Comparison of ENCODE assay signal across 20 cellular contexts in the genomic region with DNA sequence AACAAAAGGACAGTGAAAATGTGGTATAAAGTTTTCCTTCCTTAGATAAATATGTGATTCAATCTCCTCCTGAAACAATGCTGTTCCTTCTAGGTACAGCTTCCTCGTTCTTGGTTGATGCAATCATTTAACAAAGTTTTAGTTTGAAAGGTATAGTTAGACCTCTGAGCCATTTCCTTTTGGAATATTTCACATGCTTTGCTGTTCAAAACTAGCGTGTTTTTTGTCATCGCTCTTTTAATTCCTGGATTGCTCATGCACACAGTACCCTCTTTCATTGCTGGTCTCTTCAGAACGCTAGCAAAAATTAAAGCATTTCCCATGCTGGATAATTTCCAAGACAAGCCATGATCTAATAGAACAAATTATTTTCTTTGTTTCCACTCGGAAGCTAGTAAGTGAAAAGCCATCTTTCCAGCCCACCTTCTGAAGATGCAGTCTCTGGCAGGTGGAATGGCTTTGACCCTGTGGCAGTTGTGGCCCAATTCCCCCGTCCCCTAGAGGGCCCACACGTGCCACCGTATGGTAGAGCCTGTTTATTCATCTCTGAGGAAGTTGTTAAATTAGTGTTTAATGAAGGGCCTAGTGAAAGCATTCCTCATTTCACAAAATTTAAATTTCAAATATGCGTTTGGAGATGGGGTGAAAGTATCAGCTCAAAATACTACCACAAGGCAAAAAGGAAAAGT.
DNase-seq lines count a peak whose midpoint lies in the region; TF ChIP-seq lines count a peak whose summit lies in the region.
"Had no signal": no experiment of that assay in that cellular context is flagged by ENCODE, and none has a peak within 500 bp of the region (broad histone marks: within the 10 kb centered on the region; RNA-seq: fewer than 3 reads in every experiment).

No MANE protein-coding gene starts in this region.

- H3K27ac ChIP-seq in OCI-LY1 (ENCODE audit: low read depth, low read length, poor library complexity, severe bottlenecking) (no peak overlapping the region), esophagus squamous epithelium (no peak overlapping the region)
- H3K27ac ChIP-seq: heart left ventricle, KMS-11, left ventricle myocardium inferior, upper lobe of right lung had no signal

- H3F3A ChIP-seq in OCI-LY1 (ENCODE audit: insufficient read depth, low read length), result no peaks in the 10 kb centered on the region

- H3K4me1 Mint-ChIP-seq in chondrocyte (ENCODE audit: low read depth), result peaks cover 19% of the 10 kb centered on the region
- H3K4me1 Mint-ChIP-seq: naive thymus-derived CD8-positive, alpha-beta T cell; stimulated activated memory B cell treated with anti-CD40 and anti-IgM and Interleukin-4, amounts not matched to agents 10 μg/mL and 1 μg/mL and 100 μg/mL, for 72 hours had no signal

- H3K36me3 ChIP-seq in OCI-LY1 (ENCODE audit: insufficient read depth, low read length), result no peaks in the 10 kb centered on the region
- no peaks in the 10 kb centered on the region for H3K36me3 ChIP-seq in esophagus squamous epithelium
- H3K36me3 ChIP-seq: heart left ventricle, left ventricle myocardium inferior, upper lobe of right lung had no signal

- H3K9me3 ChIP-seq in OCI-LY1 (ENCODE audit: low read length), result no peaks in the 10 kb centered on the region
- no peaks in the 10 kb centered on the region for H3K9me3 ChIP-seq in esophagus squamous epithelium
- H3K9me3 ChIP-seq: heart left ventricle, left ventricle myocardium inferior, upper lobe of right lung had no signal

- H3K79me2 ChIP-seq in OCI-LY1 (ENCODE audit: insufficient read depth, low read length), result no peaks in the 10 kb centered on the region

- no peaks in the 10 kb centered on the region for H4K20me1 ChIP-seq in OCI-LY1 (ENCODE audit: insufficient read depth, low read length)

- H3K36me3 Mint-ChIP-seq in chondrocyte (ENCODE audit: low read depth), result peaks cover 2% of the 10 kb centered on the region
- H3K36me3 Mint-ChIP-seq: stimulated activated memory B cell treated with anti-CD40 and anti-IgM and Interleukin-4, amounts not matched to agents 10 μg/mL and 1 μg/mL and 100 μg/mL, for 72 hours had no signal

- peaks cover 10% of the 10 kb centered on the region for H3K9me3 Mint-ChIP-seq in chondrocyte (ENCODE audit: low read depth)

- no peak for TF ChIP-seq POLR2A in esophagus squamous epithelium (IDR thresholded peaks at IDR 0.05)

- H3K27me3 Mint-ChIP-seq in chondrocyte (ENCODE audit: low read depth), result no peaks in the 10 kb centered on the region
- H3K27me3 Mint-ChIP-seq: activated CD8-positive, alpha-beta T cell treated with anti-CD3 and anti-CD28 coated beads for 36 hours; naive thymus-derived CD8-positive, alpha-beta T cell; stimulated activated memory B cell treated with anti-CD40 and anti-IgM and Interleukin-4, amounts not matched to agents 10 μg/mL and 1 μg/mL and 100 μg/mL, for 72 hours had no signal

- 57 to 62% methylated on average over 9 of the region's 9 CpGs for WGBS in esophagus squamous epithelium, 2 donors

- TF ChIP-seq CTCF in OCI-LY1 (IDR thresholded peaks at IDR 0.05; ENCODE audit: low read length) (peak; percentile 30; the same call in 1 of the 2 replicates), chondrocyte (IDR thresholded peaks at IDR 0.05) (peak; percentile 33), esophagus squamous epithelium (IDR thresholded peaks at IDR 0.05) (no peak)

- H3K4me2 ChIP-seq in OCI-LY1 (ENCODE audit: low read length), result no peak overlapping the region
- H3K4me2 ChIP-seq: KMS-11 had no signal

- H2AFZ ChIP-seq in OCI-LY1 (ENCODE audit: low read length), result no peak overlapping the region

- H3K4me1 ChIP-seq in OCI-LY1 (ENCODE audit: insufficient read depth, low read length, severe bottlenecking), result no peaks in the 10 kb centered on the region
- H3K4me1 ChIP-seq in esophagus squamous epithelium, result no peaks in the 10 kb centered on the region
- H3K4me1 ChIP-seq: heart left ventricle, left ventricle myocardium inferior, upper lobe of right lung had no signal

- H3K27ac Mint-ChIP-seq in chondrocyte (ENCODE audit: unreplicated experiment), result peak overlapping the region; percentile 43
- H3K27ac Mint-ChIP-seq: activated CD8-positive, alpha-beta T cell treated with anti-CD3 and anti-CD28 coated beads for 36 hours; activated T-helper 2 cell treated with anti-CD3 and anti-CD28 coated beads, Interferon-gamma antibody, Interleukin-2, Interleukin-4, amounts not matched to agents 10 μg/mL and 5 μg/mL and 100 μg/mL, durations not matched to agents 14 hours and 24 hours and 36 hours; naive thymus-derived CD8-positive, alpha-beta T cell; stimulated activated memory B cell treated with anti-CD40 and anti-IgM and Interleukin-4, amounts not matched to agents 10 μg/mL and 1 μg/mL and 100 μg/mL, for 72 hours had no signal

- H3K4me3 ChIP-seq in OCI-LY1 (ENCODE audit: low read depth, low read length, poor library complexity, severe bottlenecking) (no peak overlapping the region), esophagus squamous epithelium (no peak overlapping the region)
- H3K4me3 ChIP-seq: heart left ventricle, left ventricle myocardium inferior, upper lobe of right lung had no signal

- H3K27me3 ChIP-seq in OCI-LY1 (ENCODE audit: insufficient read depth, low read length), result no peaks in the 10 kb centered on the region
- no peaks in the 10 kb centered on the region for H3K27me3 ChIP-seq in esophagus squamous epithelium
- H3K27me3 ChIP-seq: heart left ventricle, upper lobe of right lung had no signal

- H3K4me3 Mint-ChIP-seq in chondrocyte (ENCODE audit: unreplicated experiment), result no peak overlapping the region
- H3K4me3 Mint-ChIP-seq: activated CD8-positive, alpha-beta T cell treated with anti-CD3 and anti-CD28 coated beads for 36 hours; naive thymus-derived CD8-positive, alpha-beta T cell; stimulated activated memory B cell treated with anti-CD40 and anti-IgM and Interleukin-4, amounts not matched to agents 10 μg/mL and 1 μg/mL and 100 μg/mL, for 72 hours had no signal

- DNase-seq in D341Med (ENCODE audit: low spot score) (peak; percentile 23), chondrocyte (ENCODE audit: low spot score) (no peak), kidney tubule cell (ENCODE audit: low spot score) (peak; percentile 97), globus pallidus (ENCODE audit: low spot score) (no peak), esophagus squamous epithelium (lab: John Stamatoyannopoulos, UW) (no peak), cardiac septum (ENCODE audit: low spot score) (no peak)
- no peak for DNase-seq in activated CD8-positive, alpha-beta memory T cell treated with anti-CD3 and anti-CD28 coated beads, Interleukin-2, amount 50 U/mL, for 4 hours
- DNase-seq: activated CD8-positive, alpha-beta T cell treated with anti-CD3 and anti-CD28 coated beads for 36 hours; aorta; effector memory CD4-positive, alpha-beta T cell; heart left ventricle; left ventricle myocardium inferior; naive thymus-derived CD8-positive, alpha-beta T cell; NCI-H2029; SIG-M5; upper lobe of right lung had no signal

- no peak overlapping the region for H3K9ac ChIP-seq in OCI-LY1 (ENCODE audit: low read length)
- H3K9ac ChIP-seq: KMS-11 had no signal

- intact Hi-C loops in esophagus squamous epithelium (cut with DNase I) (no loop called here), cardiac septum (cut with DNase I) (no loop called here)

- H3K9me2 ChIP-seq in OCI-LY1 (ENCODE audit: low read depth, low read length), result no peaks in the 10 kb centered on the region

Comparison
In these comparisons a context has a peak if more than half of its experiments do, and no peak if none do; other contexts are left out.
1. DNase-seq: peak in D341Med (single experiment) and kidney tubule cell (single experiment); none in chondrocyte (single experiment), activated CD8-positive, alpha-beta memory T cell treated with anti-CD3 and anti-CD28 coated beads, Interleukin-2, amount 50 U/mL, for 4 hours (single experiment), globus pallidus (single experiment), esophagus squamous epithelium (single experiment) and cardiac septum (single experiment).
2. CTCF ChIP-seq: peak in OCI-LY1 (single experiment) and chondrocyte (single experiment); none in esophagus squamous epithelium (0 of 6).